In the genomic region with DNA sequence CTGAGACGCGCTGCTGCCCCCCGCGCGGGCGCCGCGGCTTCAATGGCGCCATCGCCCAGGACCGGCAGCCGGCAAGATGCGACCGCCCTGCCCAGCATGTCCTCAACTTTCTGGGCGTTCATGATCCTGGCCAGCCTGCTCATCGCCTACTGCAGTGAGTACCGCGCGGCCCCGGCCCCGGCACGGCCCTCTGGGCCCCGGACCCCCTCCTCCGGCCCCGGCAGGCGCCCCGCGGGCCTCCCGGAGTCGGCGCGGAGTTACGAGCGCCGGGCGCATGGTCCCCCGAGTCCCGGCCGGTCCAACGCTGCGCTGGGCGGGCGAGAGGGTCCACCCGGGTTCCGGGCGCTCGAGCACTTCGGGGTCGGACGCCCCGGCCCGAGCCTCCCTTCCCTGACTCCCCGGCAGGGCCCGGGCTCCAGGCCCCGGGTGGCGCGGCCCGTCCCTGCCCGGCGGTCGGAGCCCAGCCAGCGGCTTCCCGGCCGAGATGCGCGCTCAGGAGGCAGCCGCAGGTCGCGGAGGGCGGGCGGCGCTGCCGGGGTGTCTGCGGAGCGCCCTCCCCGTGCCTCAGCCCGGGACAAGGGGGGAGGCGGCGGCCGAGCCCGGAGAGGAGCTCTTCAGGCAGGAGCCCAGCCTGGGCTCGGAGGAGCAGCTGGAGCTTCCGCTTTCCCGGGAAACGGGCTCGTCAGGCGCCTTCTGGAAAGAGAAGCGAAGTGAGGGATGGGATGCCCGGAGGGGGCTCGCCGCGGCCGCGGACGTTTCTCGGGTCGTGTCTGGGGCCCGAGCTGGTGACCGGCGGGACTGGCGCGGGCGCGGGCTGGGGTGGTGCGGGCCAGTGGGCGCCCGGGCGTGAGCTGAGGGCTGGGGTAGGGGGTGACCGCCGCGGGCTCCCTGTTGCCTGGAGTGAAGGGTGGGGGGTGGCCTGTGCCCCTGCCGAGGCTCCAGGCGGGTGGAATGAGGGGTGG, we compare ENCODE assay signal across 12 cellular contexts.
DNase-seq lines count a peak whose midpoint lies in the region; ATAC-seq and TF ChIP-seq lines count a peak whose summit lies in the region.
"Had no signal": no experiment of that assay in that cellular context is flagged by ENCODE, and none has a peak within 500 bp of the region (broad histone marks: within the 10 kb centered on the region; RNA-seq: fewer than 3 reads in every experiment).

No MANE protein-coding gene starts in this region.

- no peak overlapping the region for H4K8ac ChIP-seq in IMR-90 (ENCODE audit: low read depth in 2 of 2, low read length in 2 of 2)

- H4K91ac ChIP-seq in IMR-90 (ENCODE audit: insufficient read depth, low read depth, low read length) = no peak overlapping the region

- no peaks in the 10 kb centered on the region for H3K36me3 ChIP-seq in IMR-90 (ENCODE audit: control insufficient read depth, insufficient read depth, low read length)
- no peaks in the 10 kb centered on the region for H3K36me3 ChIP-seq in colonic mucosa
- no peaks in the 10 kb centered on the region for H3K36me3 ChIP-seq in suprapubic skin

- H3K4me3 ChIP-seq in IMR-90 (ENCODE audit: insufficient read depth, low read depth, low read length) (peak overlapping the region; percentile 11; the same call in 1 of the 2 replicates), colonic mucosa (peak overlapping the region; percentile 15), lower leg skin (ENCODE audit: low read depth, poor library complexity, severe bottlenecking) (peak overlapping the region; percentile 27), suprapubic skin (peak overlapping the region; percentile 60)
- H3K4me3 ChIP-seq: mucosa of descending colon had no signal

- H3K18ac ChIP-seq in IMR-90 (ENCODE audit: low read depth, low read length) = no peak overlapping the region

- dilution Hi-C loops in IMR-90 (cut with HindIII; ENCODE audit: low sequenced_read_pairs, unreplicated experiment) = no loop called here

- intact Hi-C loops in IMR-90 (cut with micrococcal nuclease) = loop anchor here (5.0 kb wide), 1 partner anchor 1753 kb away; a partner anchor contains a TSS
- intact Hi-C loops in colonic mucosa (cut with DNase I) = no loop called here
- intact Hi-C loops in lower leg skin (cut with DNase I; ENCODE audit: low total_unique reads) = no loop called here

- no peak overlapping the region for H2BK15ac ChIP-seq in IMR-90 (ENCODE audit: low read depth, low read length)

- no peak overlapping the region for H4K5ac ChIP-seq in IMR-90 (ENCODE audit: low read depth, low read length)

- H3K4me2 ChIP-seq in IMR-90 (ENCODE audit: low read depth, low read length) = no peak overlapping the region

- no peak for TF ChIP-seq CTCF in IMR-90 (conservative IDR thresholded peaks at IDR 0.05; ENCODE audit: low read depth, low read length)
- TF ChIP-seq CTCF in colonic mucosa (IDR thresholded peaks at IDR 0.05) = no peak
- no peak for TF ChIP-seq CTCF in lower leg skin (IDR thresholded peaks at IDR 0.05)
- no peak for TF ChIP-seq CTCF in suprapubic skin (IDR thresholded peaks at IDR 0.05)

- peaks cover 24% of the 10 kb centered on the region; the same call in 1 of the 2 replicates for H3K27me3 ChIP-seq in IMR-90 (ENCODE audit: control insufficient read depth, insufficient read depth, low read length)
- peaks cover 34% of the 10 kb centered on the region for H3K27me3 ChIP-seq in colonic mucosa
- peaks cover 58% of the 10 kb centered on the region for H3K27me3 ChIP-seq in suprapubic skin

- ATAC-seq in IMR-90 (ENCODE audit: low read depth) = peak; percentile 50
- no peak for ATAC-seq in HG03159 (IDR thresholded peaks at IDR 0.05; ENCODE audit: unreplicated experiment)
- no peak for ATAC-seq in HG02938 (IDR thresholded peaks at IDR 0.05; ENCODE audit: unreplicated experiment)
- ATAC-seq: mucosa of descending colon had no signal

- no peak overlapping the region for H3K27ac ChIP-seq in IMR-90 (ENCODE audit: insufficient read depth, low read length)
- no peak overlapping the region for H3K27ac ChIP-seq in colonic mucosa
- peak overlapping the region; percentile 70 for H3K27ac ChIP-seq in suprapubic skin

- no peak overlapping the region for H2AK5ac ChIP-seq in IMR-90 (ENCODE audit: low read depth, low read length)

- H3K14ac ChIP-seq in IMR-90 (replicated peaks; ENCODE audit: low read depth, low read length) = no peak overlapping the region

- H3K9ac ChIP-seq in IMR-90 (ENCODE audit: low read depth, low read length) = no peak overlapping the region
- no peak overlapping the region for H3K9ac ChIP-seq in colonic mucosa (ENCODE audit: low read depth in 2 of 2, low read length in 2 of 2)

- H3K4me1 ChIP-seq in IMR-90 (ENCODE audit: control insufficient read depth, insufficient read depth, low read length) (no peaks in the 10 kb centered on the region), colonic mucosa (no peaks in the 10 kb centered on the region), suprapubic skin (peaks cover 26% of the 10 kb centered on the region)

- no peak for TF ChIP-seq RAD21 in IMR-90 (IDR thresholded peaks at IDR 0.05; ENCODE audit: low read length)

- no peak for DNase-seq in IMR-90
- DNase-seq in colonic mucosa = no peak
- DNase-seq in lower leg skin (ENCODE audit: low spot score in 2 of 2) = peak in 1 of 2 donors; percentile 86
- peak; percentile 49 to 78 for DNase-seq in suprapubic skin (ENCODE audit: low spot score in 2 of 2)
- DNase-seq in iPS-NIHi11 (ENCODE audit: low spot score) = no peak
- DNase-seq in NCI-H1436 treated with DMSO at 0.1 percent for 48 hours (lab: John Stamatoyannopoulos, UW) = no peak
- DNase-seq: activated CD4-positive, alpha-beta T cell treated with anti-CD3 and anti-CD28 coated beads for 48 hours; central memory CD4-positive, alpha-beta T cell; mucosa of descending colon; NCI-H774 had no signal

- H2AFZ ChIP-seq in IMR-90 (replicated peaks; ENCODE audit: low read length, poor library complexity) = no peak overlapping the region

- no peaks in the 10 kb centered on the region for H4K20me1 ChIP-seq in IMR-90 (ENCODE audit: insufficient read depth, low read length)

- no TSS peak for BruUV-seq in IMR-90 (replicated peaks; lab: Mats Ljungman, UMichigan)

- H3K79me1 ChIP-seq in IMR-90 (ENCODE audit: low read depth in 1 of 2, low read length in 2 of 2) = no peaks in the 10 kb centered on the region

- no peak overlapping the region for H2BK120ac ChIP-seq in IMR-90 (ENCODE audit: low read depth, low read length)

- in situ Hi-C loops in IMR-90 (cut with MboI; ENCODE audit: low sequenced_read_pairs) = loop anchor here (5.0 to 10.0 kb wide), 2 partner anchors 1693 to 1925 kb away; no protein-coding TSS in a partner anchor

- no peak overlapping the region for H2BK5ac ChIP-seq in IMR-90 (ENCODE audit: low read depth, low read length, poor library complexity, severe bottlenecking)

- no peaks in the 10 kb centered on the region; the same call in 1 of the 2 replicates for H3K9me3 ChIP-seq in IMR-90 (ENCODE audit: control insufficient read depth, insufficient read depth, low read length)
- no peaks in the 10 kb centered on the region for H3K9me3 ChIP-seq in colonic mucosa
- no peaks in the 10 kb centered on the region for H3K9me3 ChIP-seq in suprapubic skin
- H3K9me3 ChIP-seq: mucosa of descending colon had no signal

- POLR2A ChIA-PET in IMR-90 (lab: Charles Lee; ENCODE audit: unreplicated experiment) = no interaction called here

- no peak for TF ChIP-seq EP300 in suprapubic skin (IDR thresholded peaks at IDR 0.05)

- H2BK20ac ChIP-seq in IMR-90 (ENCODE audit: low read depth, low read length) = no peak overlapping the region

- no peak for TF ChIP-seq POLR2A in IMR-90 (IDR thresholded peaks at IDR 0.05; ENCODE audit: low read depth, low read length)
- TF ChIP-seq POLR2A in lower leg skin (IDR thresholded peaks at IDR 0.05) = no peak
- no peak for TF ChIP-seq POLR2A in suprapubic skin (IDR thresholded peaks at IDR 0.05)

- CTCF ChIA-PET in IMR-90 (lab: Yijun Ruan, JAX) = no interaction called here

- H2AK9ac ChIP-seq in IMR-90 (replicated peaks; ENCODE audit: low read depth, low read length, poor library complexity) = no peak overlapping the region

- no peak overlapping the region for H3K4ac ChIP-seq in IMR-90 (ENCODE audit: low read depth, low read length)

- 1% methylated on average over 30 of the region's 113 CpGs; no CpG with 5 or more reads in 1 of the 2 experiments for WGBS in IMR-90 (ENCODE audit: extremely low coverage in 2 of 2, insufficient read length in 1 of 2), 2 experiments
- 0 to 1% methylated on average over 25 to 65 of the region's 113 CpGs for WGBS in lower leg skin, 2 donors
- WGBS in suprapubic skin = under 1% methylated on average over 27 of the region's 113 CpGs

- H3K56ac ChIP-seq in IMR-90 (ENCODE audit: extremely low read depth, insufficient read depth, low read length) = no peak overlapping the region

- H3K9me1 ChIP-seq in IMR-90 (ENCODE audit: insufficient read depth, low read length) = no peaks in the 10 kb centered on the region

- H3K23ac ChIP-seq in IMR-90 (ENCODE audit: low read depth, low read length) = no peak overlapping the region

TF ChIP-seq in IMR-90, 13 proteins besides CTCF, POLR2A, EP300 and RAD21 (continues in another document):
- TF ChIP-seq SMC3 (IDR thresholded peaks at IDR 0.05; ENCODE audit: low read depth, low read length) (no peak), CEBPB (IDR thresholded peaks at IDR 0.05; ENCODE audit: low read depth, low read length) (no peak), NFE2L2 (IDR thresholded peaks at IDR 0.05; ENCODE audit: low read depth, low read length) (no peak), MAZ (IDR thresholded peaks at IDR 0.05; ENCODE audit: borderline replicate concordance, low read depth, low read length) (no peak), RFX5 (IDR thresholded peaks at IDR 0.05; ENCODE audit: low read depth, low read length) (no peak), MAFK (IDR thresholded peaks at IDR 0.05; ENCODE audit: low read depth, low read length) (no peak)
- TF ChIP-seq, protein P1, sequence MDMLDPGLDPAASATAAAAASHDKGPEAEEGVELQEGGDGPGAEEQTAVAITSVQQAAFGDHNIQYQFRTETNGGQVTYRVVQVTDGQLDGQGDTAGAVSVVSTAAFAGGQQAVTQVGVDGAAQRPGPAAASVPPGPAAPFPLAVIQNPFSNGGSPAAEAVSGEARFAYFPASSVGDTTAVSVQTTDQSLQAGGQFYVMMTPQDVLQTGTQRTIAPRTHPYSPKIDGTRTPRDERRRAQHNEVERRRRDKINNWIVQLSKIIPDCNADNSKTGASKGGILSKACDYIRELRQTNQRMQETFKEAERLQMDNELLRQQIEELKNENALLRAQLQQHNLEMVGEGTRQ (IDR thresholded peaks at IDR 0.05; ENCODE audit: low read depth, low read length) = no peak
- TF ChIP-seq, protein P2, sequence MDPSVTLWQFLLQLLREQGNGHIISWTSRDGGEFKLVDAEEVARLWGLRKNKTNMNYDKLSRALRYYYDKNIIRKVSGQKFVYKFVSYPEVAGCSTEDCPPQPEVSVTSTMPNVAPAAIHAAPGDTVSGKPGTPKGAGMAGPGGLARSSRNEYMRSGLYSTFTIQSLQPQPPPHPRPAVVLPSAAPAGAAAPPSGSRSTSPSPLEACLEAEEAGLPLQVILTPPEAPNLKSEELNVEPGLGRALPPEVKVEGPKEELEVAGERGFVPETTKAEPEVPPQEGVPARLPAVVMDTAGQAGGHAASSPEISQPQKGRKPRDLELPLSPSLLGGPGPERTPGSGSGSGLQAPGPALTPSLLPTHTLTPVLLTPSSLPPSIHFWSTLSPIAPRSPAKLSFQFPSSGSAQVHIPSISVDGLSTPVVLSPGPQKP (IDR thresholded peaks at IDR 0.05; ENCODE audit: borderline replicate concordance, low read depth, low read length) = no peak

Comparison
In these comparisons a context has a peak if more than half of its experiments do, and no peak if none do; other contexts are left out.
1. DNase-seq: peak in suprapubic skin (2 of 2); none in IMR-90 (single experiment), colonic mucosa (single experiment), iPS-NIHi11 (single experiment) and NCI-H1436 treated with DMSO at 0.1 percent for 48 hours (single experiment).
2. Peak in every context shown above with its lines, with median percentiles within 50 percentile points of each other: H3K4me3 ChIP-seq.